8 cellular contexts compared by ENCODE assay signal in genomic region chr16:71845639-71846431, GRCh38. TPM values are rescaled to one million over a fixed set of nuclear protein-coding genes. Genes with fewer than 3 reads are reported as not detected.
A peak's percentile ranks its signal among the peaks of the same experiment; 100 is the strongest.
DNase-seq lines count a peak whose midpoint lies in the region; ATAC-seq and TF ChIP-seq lines count a peak whose summit lies in the region.

Gene ATXN1L (plus strand): TSS chr16:71845976. CDS start chr16:71849741, 3,765 bp downstream.

- intact Hi-C loops in heart right ventricle (cut with DNase I), result loop anchor here in 4 of 10 donors (1.0 to 10.0 kb wide), 6 partner anchors 19 to 61 kb away; partner anchors contain the start of genes AP1G1 (in 3 of the 4) and ZNF821 (in 1 of the 4)
- intact Hi-C loops in posterior cingulate gyrus (cut with DNase I), result loop anchor here (2.0 to 5.0 kb wide), 2 partner anchors 36 to 37 kb away; partner anchors contain the start of genes AP1G1 and ZNF821

- ATAC-seq in HG02678 (IDR thresholded peaks at IDR 0.05; ENCODE audit: unreplicated experiment) (peak; percentile 75), T-cell (replicated peaks in 1 of 4) (peak; percentile 93 to 95 (median 94)), heart right ventricle (peak; percentile 97 to 98 (median 98))

- 0 to 1% (median 1%) methylated on average over 49 to 62 of the region's 62 CpGs for WGBS in adipose tissue, 3 donors
- WGBS in heart right ventricle, 2 donors, result 0 to 1% methylated on average over 52 to 62 of the region's 62 CpGs

- no peak within 1 kb of the TSS for H3K27ac ChIP-seq in adipose tissue (ENCODE audit: low read depth, low read length)
- peak within 1 kb of the TSS; percentile 64 to 97 (median 91) for H3K27ac ChIP-seq in heart right ventricle

- peaks cover 0 to 33% (median 17%) of the 10 kb centered on the region in 9 donors for H3K36me3 ChIP-seq in heart right ventricle

- H3K27ac Mint-ChIP-seq in T-cell (peak within 1 kb of the TSS; percentile 92 to 95), type B pancreatic cell (peak within 1 kb of the TSS; percentile 95)

- H3K4me1 ChIP-seq in heart right ventricle, result peaks cover 0 to 33% (median 22%) of the 10 kb centered on the region in 9 donors

- no peaks in the 10 kb centered on the region for H3K27me3 Mint-ChIP-seq in T-cell
- H3K27me3 Mint-ChIP-seq in type B pancreatic cell, result no peaks in the 10 kb centered on the region

- CTCF ChIA-PET in T-cell (lab: Charles Lee), result interaction anchor here (1.6 to 2.6 kb wide), 2 partner anchors 36 to 37 kb away, joined by 5 to 19 read pairs; no protein-coding TSS in a partner anchor

- no peak for TF ChIP-seq CTCF in GM12875 (IDR thresholded peaks at IDR 0.05; ENCODE audit: borderline replicate concordance, insufficient read depth, low read depth, low read length)
- TF ChIP-seq CTCF in heart right ventricle (IDR thresholded peaks at IDR 0.05), result peak in 2 of 9 donors; percentile 6 to 26
- TF ChIP-seq CTCF in type B pancreatic cell (conservative IDR thresholded peaks at IDR 0.05), result no peak

- no peaks in the 10 kb centered on the region for H3K27me3 ChIP-seq in heart right ventricle

- peak within 1 kb of the TSS; percentile 88 for H3K4me3 ChIP-seq in GM12875 (ENCODE audit: low read depth, low read length)
- peak within 1 kb of the TSS; percentile 83 to 100 (median 99) for H3K4me3 ChIP-seq in heart right ventricle

- H3K36me3 Mint-ChIP-seq in T-cell, result peaks cover 19% of the 10 kb centered on the region
- peaks cover 17% of the 10 kb centered on the region for H3K36me3 Mint-ChIP-seq in type B pancreatic cell

- H3K9me3 Mint-ChIP-seq in T-cell (no peaks in the 10 kb centered on the region), type B pancreatic cell (no peaks in the 10 kb centered on the region)

- H3K4me3 Mint-ChIP-seq in T-cell, result peak within 1 kb of the TSS; percentile 91 to 94 (median 92)
- H3K4me3 Mint-ChIP-seq in type B pancreatic cell, result peak within 1 kb of the TSS; percentile 93

- POLR2A ChIA-PET in T-cell (lab: Charles Lee), result interaction anchor here in 1 of 2 donors (0.9 kb wide), 1 partner anchor 37 kb away, joined by 6 read pairs; no protein-coding TSS in a partner anchor

- H3K4me1 Mint-ChIP-seq in T-cell, result peaks cover 32 to 44% (median 42%) of the 10 kb centered on the region in 3 donors
- H3K4me1 Mint-ChIP-seq in type B pancreatic cell (ENCODE audit: unreplicated experiment), result peaks cover 9% of the 10 kb centered on the region

- no peaks in the 10 kb centered on the region for H3K9me3 ChIP-seq in heart right ventricle

- DNase-seq in NCI-H1105 treated with DMSO at 0.1 percent for 48 hours (lab: John Stamatoyannopoulos, UW) (peak; percentile 62), T-cell (peak; percentile 80 to 96 (median 88)), heart right ventricle (peak; percentile 89 to 92), posterior cingulate gyrus (peak; percentile 83 to 99 (median 88)), type B pancreatic cell (ENCODE audit: extremely low spot score, unreplicated experiment) (peak; percentile 96)

RNA-seq across cellular contexts. Expression of gene ATXN1L, which starts in this region (rescaled TPM):
- total RNA-seq in T-cell (10 to 100 TPM; 26.8 to 44.0 (median 29.3) TPM), heart right ventricle (10 to 100 TPM; 13.9 to 24.2 (median 19.1) TPM), type B pancreatic cell (ENCODE audit: low replicate concordance) (27.8 and 29.0 TPM in 2 replicates)
- polyA plus RNA-seq in adipose tissue (10 to 100 TPM in 2 of 3 donors, 1 to 10 TPM in 1; 8.3 to 17.6 (median 15.0) TPM), heart right ventricle (1 to 10 TPM; 6.0 to 6.7 TPM)
